Comparison of ENCODE assay signal across 1 cellular context in genomic region chr10:26408858-26409494, GRCh38.
TF ChIP-seq lines count a peak whose summit lies in the region.

No MANE protein-coding gene starts in this region.

TF ChIP-seq in HEK293, 187 proteins besides CTCF, POLR2A, EP300 and RAD21 (continued from another document):
- TF ChIP-seq ZNF274 (IDR thresholded peaks at IDR 0.05; ENCODE audit: low read length) (no peak), ZNF274 (tag by site-specific recombination; IDR thresholded peaks at IDR 0.05; ENCODE audit: borderline replicate concordance) (no peak), ZBTB11 (tag by site-specific recombination; conservative IDR thresholded peaks at IDR 0.05; ENCODE audit: low read depth) (0 out of 2 replicates have a peak, but pooled peaks have one; percentile 31), ZNF433 (tag by site-specific recombination; IDR thresholded peaks at IDR 0.05; ENCODE audit: low read depth) (no peak), ZNF596 (tag by site-specific recombination; IDR thresholded peaks at IDR 0.05) (no peak), ELK4 (IDR thresholded peaks at IDR 0.05; ENCODE audit: borderline replicate concordance, low read depth, low read length) (no peak), ZNF221 (tag by site-specific recombination; IDR thresholded peaks at IDR 0.05; ENCODE audit: borderline replicate concordance) (no peak), ZNF548 (tag by site-specific recombination; IDR thresholded peaks at IDR 0.05) (no peak), OSR2 (tag by site-specific recombination; IDR thresholded peaks at IDR 0.05) (no peak), ZNF140 (tag by site-specific recombination; IDR thresholded peaks at IDR 0.05) (peak; percentile 53; the same call in 1 of the 2 replicates), ATF2 (tag by site-specific recombination; IDR thresholded peaks at IDR 0.05; ENCODE audit: low read depth) (no peak), SALL2 (tag by site-specific recombination; IDR thresholded peaks at IDR 0.05; ENCODE audit: borderline replicate concordance) (no peak), REST (tag by site-specific recombination; IDR thresholded peaks at IDR 0.05) (no peak)
